ENCODE assay signal across 17 cellular contexts in the genomic region with DNA sequence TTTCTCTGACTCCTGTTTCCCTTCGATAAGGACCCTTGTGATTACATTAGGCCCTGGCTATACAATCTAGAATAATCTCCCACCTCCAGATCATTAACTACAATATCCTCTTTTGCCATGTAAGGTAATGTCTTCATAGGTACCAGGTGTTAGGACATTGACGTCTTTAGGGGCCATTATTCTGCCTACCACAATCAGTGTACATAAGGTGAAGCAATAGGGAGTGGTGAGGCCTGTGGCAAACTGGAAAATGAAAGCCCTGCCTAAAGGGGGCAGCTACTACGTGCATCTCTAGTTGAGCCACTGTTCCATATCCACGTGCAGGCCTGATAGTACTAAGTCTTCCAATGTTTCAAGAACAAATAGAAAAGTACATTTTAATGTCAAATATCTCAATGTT. TPM values are rescaled to one million over a fixed set of nuclear protein-coding genes. Genes with fewer than 3 reads are reported as not detected.
DNase-seq lines count a peak whose midpoint lies in the region; ATAC-seq, FAIRE-seq and TF ChIP-seq lines count a peak whose summit lies in the region.
"Had no signal": no experiment of that assay in that cellular context is flagged by ENCODE, and none has a peak within 500 bp of the region (broad histone marks: within the 10 kb centered on the region; RNA-seq: fewer than 3 reads in every experiment).

No MANE protein-coding gene starts in this region.

- intact Hi-C loops in K562 (cut with micrococcal nuclease) = no loop called here
- intact Hi-C loops in sigmoid colon (cut with DNase I) = no loop called here
- intact Hi-C loops in uterus (cut with DNase I; ENCODE audit: low total_unique reads) = no loop called here
- intact Hi-C loops in body of pancreas (cut with DNase I) = no loop called here

- TF ChIP-seq POLR2A in K562 (conservative IDR thresholded peaks at IDR 0.05) (no peak), sigmoid colon (IDR thresholded peaks at IDR 0.05) (no peak), uterus (IDR thresholded peaks at IDR 0.05) (no peak), body of pancreas (IDR thresholded peaks at IDR 0.05) (no peak)

- no TSS peak for BruUV-seq in K562 (replicated peaks; lab: Mats Ljungman, UMichigan)

- ATAC-seq in K562 = no peak
- no peak for ATAC-seq in body of pancreas
- ATAC-seq in activated CD8-positive, alpha-beta memory T cell treated with anti-CD3 and anti-CD28 coated beads, Interleukin-2, amount 10 ng/mL, durations not matched to agents 7 days and 5 days = no peak
- ATAC-seq: CD8-positive, alpha-beta T cell had no signal

- H3K27ac Mint-ChIP-seq in type B pancreatic cell = no peak overlapping the region
- H3K27ac Mint-ChIP-seq in activated CD8-positive, alpha-beta memory T cell treated with anti-CD3 and anti-CD28 coated beads, Interleukin-2, amount 10 ng/mL, durations not matched to agents 7 days and 5 days = no peak overlapping the region
- H3K27ac Mint-ChIP-seq: CD8-positive, alpha-beta T cell; HFFc6 had no signal

- H3K9me3 Mint-ChIP-seq in type B pancreatic cell = peaks cover 9% of the 10 kb centered on the region
- H3K9me3 Mint-ChIP-seq in activated CD8-positive, alpha-beta memory T cell treated with anti-CD3 and anti-CD28 coated beads, Interleukin-2, amount 10 ng/mL, durations not matched to agents 7 days and 5 days (ENCODE audit: low read depth) = peaks cover 4% of the 10 kb centered on the region
- H3K9me3 Mint-ChIP-seq: CD8-positive, alpha-beta T cell had no signal

- H3K4me1 ChIP-seq in K562 (replicated peaks in 1 of 2; ENCODE audit: control insufficient read depth in 2 of 2, insufficient read depth in 2 of 2, low read length in 2 of 2) (peaks cover 24 to 32% of the 10 kb centered on the region in 2 experiments), liver (ENCODE audit: control insufficient read depth in 4 of 4, insufficient read depth in 4 of 4, low read length in 3 of 4) (peaks cover 12 to 66% (median 62%) of the 10 kb centered on the region in 4 donors), sigmoid colon (peaks cover 0 to 60% (median 41%) of the 10 kb centered on the region in 4 donors), uterus (peaks cover 4 to 16% of the 10 kb centered on the region in 2 donors), body of pancreas (peaks cover 22% of the 10 kb centered on the region)

- no peaks in the 10 kb centered on the region for H3K36me3 ChIP-seq in K562 (ENCODE audit: control insufficient read depth, insufficient read depth, low read length)
- H3K36me3 ChIP-seq in liver (ENCODE audit: control insufficient read depth in 4 of 4, insufficient read depth in 3 of 4, low read depth in 1 of 4, low read length in 3 of 4) = no peaks in the 10 kb centered on the region
- no peaks in the 10 kb centered on the region for H3K36me3 ChIP-seq in sigmoid colon
- H3K36me3 ChIP-seq in uterus = no peaks in the 10 kb centered on the region
- no peaks in the 10 kb centered on the region for H3K36me3 ChIP-seq in body of pancreas (replicated peaks in 1 of 2; ENCODE audit: insufficient read depth in 1 of 2, low read depth in 2 of 2)

- H3K9ac ChIP-seq in K562 (ENCODE audit: insufficient read depth in 1 of 2, low read depth in 2 of 2, low read length in 2 of 2) (no peak overlapping the region), liver (ENCODE audit: low read depth in 1 of 2, low read length in 2 of 2) (no peak overlapping the region)

- TF ChIP-seq CTCF in K562 (IDR thresholded peaks at IDR 0.05 in 2 of 3, conservative IDR thresholded peaks at IDR 0.05 in 1 of 3; ENCODE audit: insufficient read depth in 2 of 3, low read depth in 1 of 3, low read length in 3 of 3) (no peak), liver (IDR thresholded peaks at IDR 0.05; ENCODE audit: low read depth, low read length, missing input control) (no peak), sigmoid colon (IDR thresholded peaks at IDR 0.05) (no peak), uterus (IDR thresholded peaks at IDR 0.05) (no peak), body of pancreas (IDR thresholded peaks at IDR 0.05) (no peak), type B pancreatic cell (conservative IDR thresholded peaks at IDR 0.05) (no peak)

- H3K4me1 Mint-ChIP-seq in type B pancreatic cell (ENCODE audit: unreplicated experiment) = peaks cover 9% of the 10 kb centered on the region
- no peaks in the 10 kb centered on the region for H3K4me1 Mint-ChIP-seq in activated CD8-positive, alpha-beta memory T cell treated with anti-CD3 and anti-CD28 coated beads, Interleukin-2, amount 10 ng/mL, durations not matched to agents 7 days and 5 days

- no peak overlapping the region for H3K4me2 ChIP-seq in K562 (ENCODE audit: insufficient read depth, low read length)

- no peaks in the 10 kb centered on the region for H4K20me1 ChIP-seq in K562 (replicated peaks; ENCODE audit: control insufficient read depth, insufficient read depth, low read length)

- H3K4me3 Mint-ChIP-seq in type B pancreatic cell = no peak overlapping the region
- H3K4me3 Mint-ChIP-seq in activated CD8-positive, alpha-beta memory T cell treated with anti-CD3 and anti-CD28 coated beads, Interleukin-2, amount 10 ng/mL, durations not matched to agents 7 days and 5 days = no peak overlapping the region
- H3K4me3 Mint-ChIP-seq: CD8-positive, alpha-beta T cell; HFFc6 had no signal

- POLR2A ChIA-PET in K562 (lab: Yijun Ruan, JAX) = no interaction called here

- H3K27ac ChIP-seq in K562 (ENCODE audit: extremely low read depth, low read depth, low read length) (no peak overlapping the region), liver (ENCODE audit: low read depth in 1 of 2, low read length in 2 of 2) (peak overlapping the region; percentile 66 to 80), sigmoid colon (peak overlapping the region; percentile 84 to 97 (median 88)), uterus (peak overlapping the region; percentile 90 to 96), body of pancreas (no peak overlapping the region)

- in situ Hi-C loops in K562 (cut with MboI) = no loop called here

- no peaks in the 10 kb centered on the region for H3K36me3 Mint-ChIP-seq in type B pancreatic cell
- no peaks in the 10 kb centered on the region for H3K36me3 Mint-ChIP-seq in activated CD8-positive, alpha-beta memory T cell treated with anti-CD3 and anti-CD28 coated beads, Interleukin-2, amount 10 ng/mL, durations not matched to agents 7 days and 5 days

- TF ChIP-seq RAD21 in K562 (CRISPR knock-in tag; conservative IDR thresholded peaks at IDR 0.05 in 1 of 2, IDR thresholded peaks at IDR 0.05 in 1 of 2) (no peak), liver (IDR thresholded peaks at IDR 0.05) (no peak)

- H2AFZ ChIP-seq in K562 (ENCODE audit: low read depth, low read length) = 0 out of 2 replicates have a peak overlapping the region, but pooled peaks have one; percentile 60

- H3K79me2 ChIP-seq in K562 (ENCODE audit: control insufficient read depth, insufficient read depth, low read length) = peaks cover 2% of the 10 kb centered on the region

- TF ChIP-seq EP300 in K562 (IDR thresholded peaks at IDR 0.05; ENCODE audit: low read length) (no peak), sigmoid colon (IDR thresholded peaks at IDR 0.05) (no peak)

- FAIRE-seq in K562 (lab: Jason Lieb, UNC) = no peak
- FAIRE-seq: H1, RCC 7860 had no signal

- no peaks in the 10 kb centered on the region for H3K27me3 ChIP-seq in K562 (ENCODE audit: control insufficient read depth in 2 of 2, insufficient read depth in 2 of 2, low read length in 2 of 2)
- no peaks in the 10 kb centered on the region for H3K27me3 ChIP-seq in liver (ENCODE audit: control insufficient read depth in 4 of 4, insufficient read depth in 4 of 4, low read length in 3 of 4)
- H3K27me3 ChIP-seq in sigmoid colon = no peaks in the 10 kb centered on the region
- no peaks in the 10 kb centered on the region for H3K27me3 ChIP-seq in uterus
- no peaks in the 10 kb centered on the region for H3K27me3 ChIP-seq in body of pancreas

- H3K27me3 Mint-ChIP-seq in type B pancreatic cell = peaks cover 14% of the 10 kb centered on the region
- H3K27me3 Mint-ChIP-seq in activated CD8-positive, alpha-beta memory T cell treated with anti-CD3 and anti-CD28 coated beads, Interleukin-2, amount 10 ng/mL, durations not matched to agents 7 days and 5 days = peaks cover 27% of the 10 kb centered on the region

- no peak overlapping the region for H3K4me3 ChIP-seq in K562
- H3K4me3 ChIP-seq in liver (ENCODE audit: low read depth in 1 of 3, low read length in 3 of 3) = no peak overlapping the region
- H3K4me3 ChIP-seq in sigmoid colon = no peak overlapping the region
- no peak overlapping the region for H3K4me3 ChIP-seq in uterus
- H3K4me3 ChIP-seq in body of pancreas = no peak overlapping the region

- DNase-seq in K562 (ENCODE audit: extremely low read depth in 1 of 4, low spot score in 3 of 4) = no peak
- DNase-seq in sigmoid colon = peak; percentile 17
- DNase-seq in uterus = no peak
- no peak for DNase-seq in body of pancreas
- no peak for DNase-seq in type B pancreatic cell (ENCODE audit: extremely low spot score, unreplicated experiment)
- DNase-seq in activated CD8-positive, alpha-beta memory T cell treated with anti-CD3 and anti-CD28 coated beads, Interleukin-2, amount 10 ng/mL, durations not matched to agents 7 days and 5 days = no peak
- DNase-seq: CD8-positive, alpha-beta T cell; GF-D8; HFFc6; Kasumi-1; NCI-H2029; NCI-H2171 treated with DMSO at 0.1 percent for 48 hours; NCI-H510A; SHP77 had no signal

- WGBS in K562 (ENCODE audit: insufficient coverage, low coverage, missing lambda C conversion rate) = 41% methylated on average over 4 of the region's 4 CpGs
- WGBS in liver = 81% methylated on average over 4 of the region's 4 CpGs
- 75 to 85% methylated on average over 4 of the region's 4 CpGs for WGBS in sigmoid colon, 2 donors
- 86 to 94% methylated on average over 4 of the region's 4 CpGs for WGBS in body of pancreas, 2 donors

- H3K9me3 ChIP-seq in K562 (replicated peaks; ENCODE audit: control insufficient read depth, insufficient read depth, low read depth, low read length) (no peaks in the 10 kb centered on the region), liver (ENCODE audit: control insufficient read depth in 4 of 4, low read length in 3 of 4) (peaks cover 2 to 10% (median 4%) of the 10 kb centered on the region in 4 donors), sigmoid colon (no peaks in the 10 kb centered on the region), uterus (no peaks in the 10 kb centered on the region), body of pancreas (peaks cover 0 to 6% (median 0%) of the 10 kb centered on the region in 3 donors)

- CTCF ChIA-PET in K562 (lab: Yijun Ruan, JAX; ENCODE audit: low intra/inter-chr PET ratio) = no interaction called here
- CTCF ChIA-PET in activated CD8-positive, alpha-beta memory T cell treated with anti-CD3 and anti-CD28 coated beads, Interleukin-2, amount 10 ng/mL, durations not matched to agents 7 days and 5 days (lab: Charles Lee) = no interaction called here

- no peaks in the 10 kb centered on the region for H3K9me1 ChIP-seq in K562 (ENCODE audit: control insufficient read depth, insufficient read depth, low read length)

RNA-seq across cellular contexts. Expression of a gene that starts 4.8 kb away (rescaled TPM):
- 16.1 and 24.5 TPM in 2 replicates for total RNA-seq in K562 (2011; cell fraction: chromatin; rRNA removed; ENCODE audit: low replicate concordance)
- 19.7 and 24.8 TPM in 2 replicates for total RNA-seq in K562 (2011; cell fraction: nucleolus; rRNA removed)
- 16.6 and 20.7 TPM in 2 replicates for total RNA-seq in K562 (2011; cell fraction: nucleoplasm; rRNA removed)
- total RNA-seq in K562 (2014; rRNA removed) (24.1 and 37.6 TPM in 2 replicates), K562 (2014; rRNA removed; fragmentation: Illumina TruSeq; extraction: Trizol) (29.5 and 33.6 TPM in 2 replicates), K562 (2015; rRNA removed; fragmentation: Illumina TruSeq; extraction: Trizol) (39.2 and 41.0 TPM in 2 replicates), K562 (2021) (44.8 and 46.3 TPM in 2 replicates), liver (10 to 100 TPM; 18.9 to 57.0 TPM), sigmoid colon (100 to 1,000 TPM in 2 of 4 donors, 10 to 100 TPM in 2; 35.7 to 162 (median 101) TPM), uterus (10 to 100 TPM; 22.1 to 58.5 (median 28.0) TPM), body of pancreas (10 to 100 TPM; 11.7 to 17.5 TPM), type B pancreatic cell (ENCODE audit: low replicate concordance) (13.3 and 29.1 TPM in 2 replicates)
- polyA plus RNA-seq in K562 (2011; rRNA removed) (27.4 and 30.8 TPM in 2 replicates), K562 (2014; fragmentation: Illumina TruSeq; extraction: Trizol) (46.5 and 51.6 TPM in 2 replicates), K562 (2014; fragmentation: Nextera tagmentation; extraction: Ambion mirVana) (10 to 100 TPM in 1 of 2 experiments, 1 to 10 TPM in 1; 8.6 to 12.7 TPM), K562 (2014; rRNA removed) (22.4 and 27.7 TPM in 2 replicates), liver (10 to 100 TPM; 48.2 to 73.9 TPM), sigmoid colon (10 to 100 TPM; 19.2 to 45.0 (median 24.0) TPM)
- 25.5 and 37.7 TPM in 2 replicates for polyA plus RNA-seq in K562 (2011; cell fraction: cytosol; rRNA removed)
- polyA plus RNA-seq in K562 (2011; cell fraction: nucleus; rRNA removed) = 10.3 and 12.1 TPM in 2 replicates
- polyA plus RNA-seq in K562 (2012) = 19.7 and 39.1 TPM in 2 replicates
- polyA minus RNA-seq in K562 (2011; rRNA and poly(A)+ RNA removed) = 50.6 and 57.9 TPM in 2 replicates
- 47.5 and 49.1 TPM in 2 replicates for polyA minus RNA-seq in K562 (2011; cell fraction: cytosol; rRNA and poly(A)+ RNA removed)
- polyA minus RNA-seq in K562 (2011; cell fraction: nucleus; rRNA and poly(A)+ RNA removed) = 10.2 and 12.7 TPM in 2 replicates
- total RNA-seq in activated CD8-positive, alpha-beta memory T cell treated with anti-CD3 and anti-CD28 coated beads, Interleukin-2, amount 10 ng/mL, durations not matched to agents 7 days and 5 days = 10 to 100 TPM; 13.5 to 16.7 TPM

RNA-seq across cellular contexts. Expression of a gene that starts 36.5 kb away (rescaled TPM):
- total RNA-seq in K562 (2011; cell fraction: chromatin; rRNA removed; ENCODE audit: low replicate concordance) = not detected in 2 replicates
- not detected in 2 replicates for total RNA-seq in K562 (2011; cell fraction: nucleolus; rRNA removed)
- total RNA-seq in K562 (2011; cell fraction: nucleoplasm; rRNA removed) = not detected in 2 replicates
- not detected in 2 replicates for total RNA-seq in K562 (2014; rRNA removed)
- not detected in 2 replicates for total RNA-seq in K562 (2014; rRNA removed; fragmentation: Illumina TruSeq; extraction: Trizol)
- not detected in 2 replicates for total RNA-seq in K562 (2015; rRNA removed; fragmentation: Illumina TruSeq; extraction: Trizol)
- not detected in 2 replicates for total RNA-seq in K562 (2021)
- not detected in 2 replicates for polyA plus RNA-seq in K562 (2011; rRNA removed)
- polyA plus RNA-seq in K562 (2011; cell fraction: cytosol; rRNA removed) = not detected in 2 replicates
- polyA plus RNA-seq in K562 (2011; cell fraction: nucleus; rRNA removed) = not detected in 2 replicates
- polyA plus RNA-seq in K562 (2012) = not detected in 2 replicates
- not detected in 2 replicates for polyA plus RNA-seq in K562 (2014; fragmentation: Illumina TruSeq; extraction: Trizol)
- polyA plus RNA-seq in K562 (2014; fragmentation: Nextera tagmentation; extraction: Ambion mirVana) = not detected
- polyA plus RNA-seq in K562 (2014; rRNA removed) = not detected in 2 replicates
- not detected in 2 replicates for polyA minus RNA-seq in K562 (2011; rRNA and poly(A)+ RNA removed)
- not detected in 2 replicates for polyA minus RNA-seq in K562 (2011; cell fraction: cytosol; rRNA and poly(A)+ RNA removed)
- not detected in 2 replicates for polyA minus RNA-seq in K562 (2011; cell fraction: nucleus; rRNA and poly(A)+ RNA removed)
- total RNA-seq in liver = under 1 TPM in 1 of 2 donors, not detected in 1; 0.08 TPM
- polyA plus RNA-seq in liver = not detected
- 1 to 10 TPM in 2 of 4 donors, under 1 TPM in 1, not detected in 1; 0.36 to 2.2 (median 1.4) TPM for total RNA-seq in sigmoid colon
- polyA plus RNA-seq in sigmoid colon = under 1 TPM in 1 of 3 donors, not detected in 2; 0.23 TPM
- total RNA-seq in uterus = 1 to 10 TPM in 1 of 4 donors, under 1 TPM in 1, not detected in 2; 0.55 to 1.3 TPM
- total RNA-seq in body of pancreas = 1 to 10 TPM; 2.3 to 3.3 TPM
- total RNA-seq in type B pancreatic cell (ENCODE audit: low replicate concordance) = 9.7 and 26.7 TPM in 2 replicates
- not detected for total RNA-seq in activated CD8-positive, alpha-beta memory T cell treated with anti-CD3 and anti-CD28 coated beads, Interleukin-2, amount 10 ng/mL, durations not matched to agents 7 days and 5 days
- total RNA-seq: CD8-positive, alpha-beta T cell; HFFc6 had no signal

Comparison
In these comparisons a context has a peak if more than half of its experiments do, and no peak if none do; other contexts are left out.
1. H3K27ac ChIP-seq: peak in liver (2 of 2), sigmoid colon (4 of 4) and uterus (2 of 2); none in K562 (single experiment) and body of pancreas (0 of 4).